11 cellular contexts compared by ENCODE assay signal in genomic region chr17:1137465-1137894, GRCh38. TPM values are rescaled to one million over a fixed set of nuclear protein-coding genes. Genes with fewer than 3 reads are reported as not detected.
DNase-seq lines count a peak whose midpoint lies in the region; ATAC-seq, FAIRE-seq and TF ChIP-seq lines count a peak whose summit lies in the region.
"Had no signal": no experiment of that assay in that cellular context is flagged by ENCODE, and none has a peak within 500 bp of the region (broad histone marks: within the 10 kb centered on the region; RNA-seq: fewer than 3 reads in every experiment).

No MANE protein-coding gene starts in this region.

- H3K79me1 ChIP-seq in mesenchymal stem cell (replicated peaks; ENCODE audit: low read length, poor library complexity, severe bottlenecking) = peaks cover 6% of the 10 kb centered on the region

- no peak overlapping the region for H2BK120ac ChIP-seq in mesenchymal stem cell (ENCODE audit: low read depth, low read length)

- no peak overlapping the region for H4K8ac ChIP-seq in mesenchymal stem cell (ENCODE audit: low read length)

- H3K27ac ChIP-seq in astrocyte (ENCODE audit: low read depth, low read length) (no peak overlapping the region), mesenchymal stem cell (ENCODE audit: low read length, poor library complexity, severe bottlenecking) (no peak overlapping the region)
- H3K27ac ChIP-seq: SK-N-MC had no signal

- H3K27me3 Mint-ChIP-seq in astrocyte (ENCODE audit: low read depth, unreplicated experiment) (peaks cover 12% of the 10 kb centered on the region), mesothelial cell of epicardium (ENCODE audit: low read depth) (no peaks in the 10 kb centered on the region)
- no peaks in the 10 kb centered on the region for H3K27me3 Mint-ChIP-seq in natural killer cell treated with Interleukin-12 subunit alpha and Interleukin-12 subunit beta and Interleukin-15 and Interleukin-18, amount 100 ng/mL, for 72 hours

- peaks cover 15% of the 10 kb centered on the region for H3K4me1 ChIP-seq in astrocyte (ENCODE audit: insufficient read depth, low read length)
- peaks cover 17% of the 10 kb centered on the region for H3K4me1 ChIP-seq in mesenchymal stem cell (ENCODE audit: control insufficient read depth, insufficient read depth, low read depth, low read length)

- H3K4me2 ChIP-seq in astrocyte (ENCODE audit: low read length) = no peak overlapping the region
- no peak overlapping the region for H3K4me2 ChIP-seq in mesenchymal stem cell (ENCODE audit: low read length, poor library complexity, severe bottlenecking)

- no peak for FAIRE-seq in astrocyte (lab: Jason Lieb, UNC)

- TF ChIP-seq CTCF in astrocyte (IDR thresholded peaks at IDR 0.05; ENCODE audit: insufficient read depth, low read depth, low read length) (no peak), mesothelial cell of epicardium (IDR thresholded peaks at IDR 0.05; ENCODE audit: unreplicated experiment) (no peak)

- H2AFZ ChIP-seq in astrocyte (ENCODE audit: low read depth, low read length) = no peak overlapping the region
- no peak overlapping the region for H2AFZ ChIP-seq in mesenchymal stem cell (ENCODE audit: low read depth, low read length)

- 93% methylated on average over 16 of the region's 18 CpGs for WGBS in mesenchymal stem cell

- H3K4me3 Mint-ChIP-seq in astrocyte (ENCODE audit: unreplicated experiment) (no peak overlapping the region), mesothelial cell of epicardium (no peak overlapping the region)
- no peak overlapping the region for H3K4me3 Mint-ChIP-seq in natural killer cell treated with Interleukin-12 subunit alpha and Interleukin-12 subunit beta and Interleukin-15 and Interleukin-18, amount 100 ng/mL, for 72 hours

- H3K36me3 Mint-ChIP-seq in astrocyte (ENCODE audit: low read depth, unreplicated experiment) (peaks cover 7% of the 10 kb centered on the region), mesothelial cell of epicardium (no peaks in the 10 kb centered on the region)
- H3K36me3 Mint-ChIP-seq in natural killer cell treated with Interleukin-12 subunit alpha and Interleukin-12 subunit beta and Interleukin-15 and Interleukin-18, amount 100 ng/mL, for 72 hours = no peaks in the 10 kb centered on the region

- H3K4ac ChIP-seq in mesenchymal stem cell (ENCODE audit: low read depth in 1 of 2, low read length in 2 of 2) = no peak overlapping the region

- H3K9ac ChIP-seq in astrocyte (ENCODE audit: low read length) = no peak overlapping the region
- H3K9ac ChIP-seq in mesenchymal stem cell (ENCODE audit: low read length) = no peak overlapping the region

- no peak overlapping the region for H2AK5ac ChIP-seq in mesenchymal stem cell (ENCODE audit: low read length, severe bottlenecking)

- no peak overlapping the region for H2BK12ac ChIP-seq in mesenchymal stem cell (ENCODE audit: low read length in 2 of 2)

- H2BK5ac ChIP-seq in mesenchymal stem cell (ENCODE audit: low read depth, low read length, poor library complexity, severe bottlenecking) = no peak overlapping the region

- no peak overlapping the region for H3K23ac ChIP-seq in mesenchymal stem cell (ENCODE audit: low read length in 2 of 2)

- H3K27ac Mint-ChIP-seq in astrocyte (ENCODE audit: unreplicated experiment) = no peak overlapping the region
- peak overlapping the region in 1 of 2 donors; percentile 34 for H3K27ac Mint-ChIP-seq in natural killer cell treated with Interleukin-12 subunit alpha and Interleukin-12 subunit beta and Interleukin-15 and Interleukin-18, amount 100 ng/mL, for 72 hours
- H3K27ac Mint-ChIP-seq in mesothelial cell of epicardium = no peak overlapping the region

- H3K18ac ChIP-seq in mesenchymal stem cell (ENCODE audit: low read depth in 1 of 2, low read length in 2 of 2) = no peak overlapping the region

- no peaks in the 10 kb centered on the region for H3K9me3 Mint-ChIP-seq in astrocyte (ENCODE audit: unreplicated experiment)
- H3K9me3 Mint-ChIP-seq in natural killer cell treated with Interleukin-12 subunit alpha and Interleukin-12 subunit beta and Interleukin-15 and Interleukin-18, amount 100 ng/mL, for 72 hours = no peaks in the 10 kb centered on the region
- H3K9me3 Mint-ChIP-seq in mesothelial cell of epicardium = no peaks in the 10 kb centered on the region

- H3K27me3 ChIP-seq in astrocyte (ENCODE audit: insufficient read depth, low read length) (peaks cover 2% of the 10 kb centered on the region), mesenchymal stem cell (ENCODE audit: control insufficient read depth in 1 of 2, insufficient read depth in 1 of 2, low read length in 2 of 2) (no peaks in the 10 kb centered on the region)

- peak in 1 of 2 donors; percentile 59 for ATAC-seq in natural killer cell treated with Interleukin-12 subunit alpha and Interleukin-12 subunit beta and Interleukin-15 and Interleukin-18, amount 100 ng/mL, for 72 hours
- ATAC-seq in HG03469 (IDR thresholded peaks at IDR 0.05; ENCODE audit: unreplicated experiment) = no peak

- no peak overlapping the region for H3K4me3 ChIP-seq in astrocyte (ENCODE audit: insufficient read depth, low read depth, low read length)
- H3K4me3 ChIP-seq in mesenchymal stem cell (ENCODE audit: insufficient read depth in 1 of 2, low read depth in 1 of 2, low read length in 2 of 2) = no peak overlapping the region
- H3K4me3 ChIP-seq: SK-N-MC had no signal

- no peak overlapping the region for H2BK15ac ChIP-seq in mesenchymal stem cell (ENCODE audit: low read depth, poor library complexity, severe bottlenecking)

- no peak overlapping the region for H3K14ac ChIP-seq in mesenchymal stem cell (ENCODE audit: low read length in 2 of 2)

- peaks cover 4% of the 10 kb centered on the region for H3K4me1 Mint-ChIP-seq in astrocyte (ENCODE audit: low read depth, unreplicated experiment)
- H3K4me1 Mint-ChIP-seq in natural killer cell treated with Interleukin-12 subunit alpha and Interleukin-12 subunit beta and Interleukin-15 and Interleukin-18, amount 100 ng/mL, for 72 hours (ENCODE audit: low read depth in 2 of 2) = peaks cover 0 to 5% of the 10 kb centered on the region in 2 donors
- H3K4me1 Mint-ChIP-seq in mesothelial cell of epicardium = peaks cover 12% of the 10 kb centered on the region

- DNase-seq in DMS153 (lab: John Stamatoyannopoulos, UW) (peak; percentile 61), NCI-H146 treated with DMSO at 0.1 percent for 48 hours (lab: John Stamatoyannopoulos, UW; ENCODE audit: unreplicated experiment) (peak; percentile 75), astrocyte (ENCODE audit: low read depth) (peak; percentile 22), mesothelial cell of epicardium (ENCODE audit: low spot score in 2 of 2, unreplicated experiment in 2 of 2) (no peak), mesenchymal stem cell (no peak), EL (no peak)
- peak; percentile 57 for DNase-seq in natural killer cell treated with Interleukin-12 subunit alpha and Interleukin-12 subunit beta and Interleukin-15 and Interleukin-18, amount 100 ng/mL, for 72 hours (ENCODE audit: low spot score)
- DNase-seq: midbrain, NCI-H2029 treated with DMSO at 0.1 percent for 48 hours had no signal

- peaks cover 6% of the 10 kb centered on the region for H4K20me1 ChIP-seq in astrocyte (ENCODE audit: insufficient read depth, low read length)

- H3K36me3 ChIP-seq in astrocyte (ENCODE audit: insufficient read depth, low read length) = no peaks in the 10 kb centered on the region
- H3K36me3 ChIP-seq in mesenchymal stem cell (ENCODE audit: control insufficient read depth in 1 of 2, insufficient read depth in 2 of 2, low read depth in 1 of 2, low read length in 2 of 2) = peaks cover 0 to 9% of the 10 kb centered on the region in 2 experiments

- no peak overlapping the region for H4K91ac ChIP-seq in mesenchymal stem cell (ENCODE audit: low read length)

- no peaks in the 10 kb centered on the region for H3K79me2 ChIP-seq in astrocyte (ENCODE audit: insufficient read depth, low read length)

- H3K9me3 ChIP-seq in astrocyte (ENCODE audit: insufficient read depth, low read depth, low read length) (no peaks in the 10 kb centered on the region), mesenchymal stem cell (ENCODE audit: control insufficient read depth, low read length) (no peaks in the 10 kb centered on the region)

RNA-seq across cellular contexts. Expression of gene ABR, which starts 42.3 kb away (rescaled TPM):
- total RNA-seq in astrocyte (70.9 and 85.0 TPM in 2 replicates), mesothelial cell of epicardium (63.9 to 70.1 TPM (median 69.3 TPM) in 3 replicates)
- total RNA-seq in natural killer cell treated with Interleukin-12 subunit alpha and Interleukin-12 subunit beta and Interleukin-15 and Interleukin-18, amount 100 ng/mL, for 72 hours = 10 to 100 TPM; 79.1 to 80.5 TPM
- 57.4 TPM for polyA plus RNA-seq in mesenchymal stem cell (2013, experiment 1 of 2)
- polyA plus RNA-seq in mesenchymal stem cell (2013, experiment 2 of 2) = 56.4 TPM

Comparison
In these comparisons a context has a peak if more than half of its experiments do, and no peak if none do; other contexts are left out.
1. DNase-seq: peak in DMS153 (single experiment), NCI-H146 treated with DMSO at 0.1 percent for 48 hours (single experiment), astrocyte (single experiment) and natural killer cell treated with Interleukin-12 subunit alpha and Interleukin-12 subunit beta and Interleukin-15 and Interleukin-18, amount 100 ng/mL, for 72 hours (single experiment); none in mesothelial cell of epicardium (0 of 2), mesenchymal stem cell (single experiment) and EL (single experiment).